ENCODE assay signal across 8 cellular contexts in the genomic region with DNA sequence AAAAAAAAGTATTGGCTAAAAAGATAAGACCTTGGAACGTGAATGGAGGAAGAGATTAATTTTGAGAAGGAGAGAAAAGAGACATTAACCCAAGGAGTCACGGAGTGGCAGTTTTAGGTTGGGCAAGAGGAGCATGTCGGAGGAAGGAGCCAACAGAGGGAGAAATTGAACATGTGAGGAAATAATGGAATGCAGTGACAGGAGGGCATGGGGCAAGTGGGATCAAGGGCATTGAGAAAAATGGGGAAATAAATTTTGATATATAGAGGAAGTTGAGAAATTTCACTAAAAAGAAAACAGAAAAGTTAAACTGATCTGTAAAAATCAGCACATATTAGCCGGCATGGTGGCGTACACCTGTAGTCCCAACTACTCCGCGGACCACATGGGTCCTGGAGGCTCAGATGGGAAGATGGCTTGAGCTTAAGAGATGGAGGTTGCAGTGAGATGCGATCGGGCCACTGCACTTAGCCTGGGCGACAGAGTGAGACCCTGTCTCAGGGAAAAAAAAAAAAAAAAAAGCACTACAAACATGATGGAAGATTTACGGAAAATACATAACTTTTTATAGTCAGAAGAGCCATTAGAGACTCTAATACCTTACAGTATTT. TPM values are rescaled to one million over a fixed set of nuclear protein-coding genes. Genes with fewer than 3 reads are reported as not detected.
DNase-seq lines count a peak whose midpoint lies in the region; ATAC-seq and TF ChIP-seq lines count a peak whose summit lies in the region.

No MANE protein-coding gene starts in this region.

- H3K27me3 ChIP-seq in ACC112 (ENCODE audit: insufficient read depth, low read length) (no peaks in the 10 kb centered on the region), lower lobe of right lung (ENCODE audit: low read depth) (no peaks in the 10 kb centered on the region)

- peaks cover 4% of the 10 kb centered on the region for H3K36me3 Mint-ChIP-seq in activated naive CD8-positive, alpha-beta T cell

- H3K9me3 ChIP-seq in HEK293 (ENCODE audit: control insufficient read depth, insufficient read depth, low read depth, low read length) (no peaks in the 10 kb centered on the region), lower lobe of right lung (no peaks in the 10 kb centered on the region)

- POLR2A ChIA-PET in HEK293 (lab: Yijun Ruan, JAX), result interaction anchor here (0.6 to 2.6 kb wide), 2 partner anchors 25 to 51 kb away, joined by 4 to 16 read pairs; partner anchors contain the start of gene STARD9

- peak overlapping the region; percentile 99 for H3K4me3 Mint-ChIP-seq in activated naive CD8-positive, alpha-beta T cell

- H2AFZ ChIP-seq in ACC112 (ENCODE audit: low read length, unreplicated experiment), result no peak overlapping the region

- H3K27me3 Mint-ChIP-seq in activated naive CD8-positive, alpha-beta T cell, result no peaks in the 10 kb centered on the region

- CTCF ChIA-PET in HEK293 (lab: Yijun Ruan, JAX), result interaction anchor here (0.7 kb wide), 1 partner anchor 101 kb away, joined by 6 read pairs; no protein-coding TSS in a partner anchor

- H3K79me2 ChIP-seq in ACC112 (ENCODE audit: control insufficient read depth, insufficient read depth, low read length, unreplicated experiment), result peaks cover 83% of the 10 kb centered on the region

- TF ChIP-seq CTCF in HEK293 (tag by site-specific recombination; IDR thresholded peaks at IDR 0.05) (no peak), lower lobe of right lung (IDR thresholded peaks at IDR 0.05) (no peak)

- H3K36me3 ChIP-seq in ACC112 (ENCODE audit: insufficient read depth, low read length) (peaks cover 9% of the 10 kb centered on the region; the same call in 1 of the 2 replicates), HEK293 (ENCODE audit: control insufficient read depth in 2 of 2, insufficient read depth in 1 of 2, low read length in 2 of 2) (peaks cover 5 to 17% of the 10 kb centered on the region in 2 experiments; a peak in 1 of 3 replicates), lower lobe of right lung (peaks cover 3% of the 10 kb centered on the region)

- ATAC-seq in lower lobe of right lung, result no peak
- no peak for ATAC-seq in GM19328 (IDR thresholded peaks at IDR 0.05; ENCODE audit: unreplicated experiment)

- H3K27ac Mint-ChIP-seq in activated naive CD8-positive, alpha-beta T cell, result peak overlapping the region; percentile 64

- DNase-seq in lower lobe of right lung (no peak), foreskin melanocyte (no peak), NCI-H1417 (lab: John Stamatoyannopoulos, UW) (no peak)
- DNase-seq in stimulated activated naive CD4-positive, alpha-beta T cell (lab: John Stamatoyannopoulos, UW), result no peak

- peaks cover 56% of the 10 kb centered on the region for H3K4me1 Mint-ChIP-seq in activated naive CD8-positive, alpha-beta T cell (ENCODE audit: low read depth)

- intact Hi-C loops in lower lobe of right lung (cut with DNase I), result no loop called here

- H3K4me1 ChIP-seq in ACC112 (ENCODE audit: control insufficient read depth, insufficient read depth, low read length, unreplicated experiment) (peaks cover 36% of the 10 kb centered on the region), HEK293 (ENCODE audit: control insufficient read depth, insufficient read depth, low read length) (no peaks in the 10 kb centered on the region), lower lobe of right lung (peaks cover 34% of the 10 kb centered on the region)

- H3K9me3 Mint-ChIP-seq in activated naive CD8-positive, alpha-beta T cell (ENCODE audit: low read depth), result no peaks in the 10 kb centered on the region

- H3K4me3 ChIP-seq in ACC112 (ENCODE audit: low read depth, low read length) (peak overlapping the region; percentile 83), HEK293 (ENCODE audit: low read depth, low read length) (peak overlapping the region; percentile 7; the same call in 1 of the 2 replicates), lower lobe of right lung (peak overlapping the region; percentile 84)

- H3K27ac ChIP-seq in ACC112 (ENCODE audit: low read depth, low read length) (no peak overlapping the region), HEK293 (ENCODE audit: extremely low read depth, low read depth, low read length) (no peak overlapping the region), lower lobe of right lung (peak overlapping the region; percentile 92)

TF ChIP-seq in HEK293, 187 proteins besides CTCF, POLR2A, EP300 and RAD21:
- TF ChIP-seq, protein P1, sequence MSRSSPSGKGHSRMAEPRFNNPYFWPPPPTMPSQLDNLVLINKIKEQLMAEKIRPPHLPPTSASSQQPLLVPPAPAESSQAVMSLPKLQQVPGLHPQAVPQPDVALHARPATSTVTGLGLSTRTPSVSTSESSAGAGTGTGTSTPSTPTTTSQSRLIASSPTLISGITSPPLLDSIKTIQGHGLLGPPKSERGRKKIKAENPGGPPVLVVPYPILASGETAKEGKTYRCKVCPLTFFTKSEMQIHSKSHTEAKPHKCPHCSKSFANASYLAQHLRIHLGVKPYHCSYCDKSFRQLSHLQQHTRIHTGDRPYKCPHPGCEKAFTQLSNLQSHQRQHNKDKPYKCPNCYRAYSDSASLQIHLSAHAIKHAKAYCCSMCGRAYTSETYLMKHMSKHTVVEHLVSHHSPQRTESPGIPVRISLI (tag by site-specific recombination; IDR thresholded peaks at IDR 0.05), result 0 out of 2 replicates have a peak, but pooled peaks have one; percentile 30
- no peak for TF ChIP-seq ZNF837 (tag by site-specific recombination; IDR thresholded peaks at IDR 0.05)

RNA-seq across cellular contexts. Expression of gene HAUS2, which starts 1.2 kb away (rescaled TPM):
- 21.4 TPM for total RNA-seq in lower lobe of right lung

RNA-seq across cellular contexts. Expression of gene LRRC57, which starts 1.3 kb away (rescaled TPM):
- total RNA-seq in lower lobe of right lung, result 23.7 TPM

RNA-seq across cellular contexts. Expression of gene STARD9, which starts 25.5 kb away (rescaled TPM):
- total RNA-seq in lower lobe of right lung, result 21.9 TPM

RNA-seq across cellular contexts. Expression of gene SNAP23, which starts 54.5 kb away (rescaled TPM):
- 79.3 TPM for total RNA-seq in lower lobe of right lung

RNA-seq across cellular contexts. Expression of gene ZNF106, which starts 58.9 kb away (rescaled TPM):
- 92.2 TPM for total RNA-seq in lower lobe of right lung

Comparison
In these comparisons a context has a peak if more than half of its experiments do, and no peak if none do; other contexts are left out.
1. H3K4me3 ChIP-seq: peak in every context shown above with its lines; median percentile 84 in lower lobe of right lung; 83 in ACC112; 7 in HEK293.